Comparison of ENCODE assay signal across 31 cellular contexts in genomic region chr11:65045061-65045460, GRCh38. TPM values are rescaled to one million over a fixed set of nuclear protein-coding genes. Genes with fewer than 3 reads are reported as not detected.
"Had no signal": no experiment of that assay in that cellular context is flagged by ENCODE, and none has a peak within 500 bp of the region (broad histone marks: within the 10 kb centered on the region; RNA-seq: fewer than 3 reads in every experiment).

No MANE protein-coding gene starts in this region.

- H3K4me3 ChIP-seq: esophagus muscularis mucosa, gastroesophageal sphincter, heart right ventricle, left lung, mucosa of descending colon, neural progenitor cell, prostate gland, right atrium auricular region, smooth muscle cell, stomach, thyroid gland, vagina had no signal

- H2AFZ ChIP-seq: neural progenitor cell had no signal

- H3K9me3 ChIP-seq: esophagus muscularis mucosa, gastroesophageal sphincter, heart right ventricle, left lung, mucosa of descending colon, prostate gland, right atrium auricular region, stomach, thyroid gland, vagina had no signal

- H3K36me3 ChIP-seq: neural progenitor cell, prostate gland, right atrium auricular region, thyroid gland had no signal

- DNase-seq: dermis blood vessel endothelial cell; effector memory CD4-positive, alpha-beta T cell; foreskin keratinocyte; glutamatergic neuron; heart right ventricle; hippocampal formation; left cardiac atrium; mesenchymal stem cell; mucosa of descending colon; naive B cell; nucleus accumbens; stimulated activated CD4-positive, alpha-beta T cell treated with anti-CD3 and anti-CD28 coated beads, Interleukin-12 subunit alpha, Interleukin-12 subunit beta, amount 100 ng/mL, for 4 hours; stimulated activated CD4-positive, alpha-beta T cell treated with anti-CD3 and anti-CD28 coated beads, Interleukin-2, amount 100 ng/mL, for 24 hours; stimulated activated CD4-positive, alpha-beta T cell treated with anti-CD3 and anti-CD28 coated beads, Interleukin-4, amount 100 ng/mL, for 24 hours; stimulated activated naive CD4-positive, alpha-beta T cell treated with Interleukin-2 at 50 U/mL for 16 hours; stomach; thyroid gland; trophoblast cell had no signal

- H3K27me3 ChIP-seq: esophagus muscularis mucosa, foreskin keratinocyte, gastroesophageal sphincter, heart right ventricle, left lung, neural progenitor cell, right atrium auricular region, stomach, thyroid gland, vagina had no signal

- H3K4me1 ChIP-seq: foreskin keratinocyte, neural progenitor cell had no signal

- H3K9ac ChIP-seq: neural progenitor cell had no signal

- FAIRE-seq: endothelial cell of umbilical vein, islet of Langerhans had no signal

- H3K27ac ChIP-seq: esophagus muscularis mucosa, foreskin keratinocyte, gastroesophageal sphincter, heart right ventricle, neural progenitor cell, prostate gland, right atrium auricular region, stomach, thyroid gland, vagina had no signal

- H3K4me2 ChIP-seq: neural progenitor cell, smooth muscle cell had no signal

- ATAC-seq: foreskin keratinocyte; gastroesophageal sphincter; heart right ventricle; left cardiac atrium; left lung; mucosa of descending colon; sciatic nerve; stimulated activated effector memory CD8-positive, alpha-beta T cell treated with anti-CD3 and anti-CD28 coated beads, Interleukin-12 subunit alpha, Interleukin-12 subunit beta, amount 100 ng/mL, for 72 hours had no signal

RNA-seq across cellular contexts. Expression of gene NAALADL1, which starts 13.3 kb away (rescaled TPM):
- total RNA-seq: osteocyte had no signal
